26 cellular contexts compared by ENCODE assay signal in genomic region chr3:49389297-49389696, GRCh38.
"Had no signal": no experiment of that assay in that cellular context is flagged by ENCODE, and none has a peak within 500 bp of the region (broad histone marks: within the 10 kb centered on the region; RNA-seq: fewer than 3 reads in every experiment).

No MANE protein-coding gene starts in this region.

- ATAC-seq: esophagus mucosa; heart right ventricle; stimulated activated memory B cell treated with anti-CD40 and anti-IgM and Interleukin-4, amounts not matched to agents 10 μg/mL and 1 μg/mL and 100 μg/mL, for 72 hours; upper lobe of right lung had no signal

- H3K4me1 ChIP-seq: prostate gland had no signal

- H3K36me3 ChIP-seq: adrenal gland, ovary, prostate gland, sigmoid colon, thyroid gland had no signal

- H3K27me3 ChIP-seq: adrenal gland, heart right ventricle, ovary, sigmoid colon, stomach, thyroid gland, upper lobe of right lung had no signal

- H3K9me3 Mint-ChIP-seq: activated naive CD4-positive, alpha-beta T cell treated with anti-CD3 and anti-CD28 coated beads for 36 hours; activated naive CD8-positive, alpha-beta T cell treated with anti-CD3 and anti-CD28 coated beads for 36 hours; activated T-helper 1 cell treated with anti-CD3 and anti-CD28 coated beads, Interleukin-12 subunit alpha, Interleukin-12 subunit beta, Interleukin-2, Interleukin-4 antibody, amounts not matched to agents 30 ng/mL and 10 ng/mL and 1 ng/mL, durations not matched to agents 14 hours and 24 hours and 36 hours; brain; nephron; stimulated activated memory B cell treated with anti-CD40 and anti-IgM and Interleukin-4, amounts not matched to agents 10 μg/mL and 1 μg/mL and 100 μg/mL, for 72 hours had no signal

- H3K4me1 Mint-ChIP-seq: nephron had no signal

- H3K4me3 ChIP-seq: adrenal gland, heart right ventricle, ovary, prostate gland, sigmoid colon, stomach, thyroid gland, upper lobe of right lung had no signal

- H3K27ac Mint-ChIP-seq: activated naive CD4-positive, alpha-beta T cell treated with anti-CD3 and anti-CD28 coated beads for 36 hours; activated naive CD8-positive, alpha-beta T cell treated with anti-CD3 and anti-CD28 coated beads for 36 hours; activated T-helper 1 cell treated with anti-CD3 and anti-CD28 coated beads, Interleukin-12 subunit alpha, Interleukin-12 subunit beta, Interleukin-2, Interleukin-4 antibody, amounts not matched to agents 30 ng/mL and 10 ng/mL and 1 ng/mL, durations not matched to agents 14 hours and 24 hours and 36 hours; nephron; stimulated activated memory B cell treated with anti-CD40 and anti-IgM and Interleukin-4, amounts not matched to agents 10 μg/mL and 1 μg/mL and 100 μg/mL, for 72 hours had no signal

- H3K27ac ChIP-seq: adrenal gland, ovary, prostate gland, sigmoid colon, thyroid gland, upper lobe of right lung, VCaP had no signal

- H3K27me3 Mint-ChIP-seq: activated naive CD8-positive, alpha-beta T cell treated with anti-CD3 and anti-CD28 coated beads for 36 hours; brain; stimulated activated memory B cell treated with anti-CD40 and anti-IgM and Interleukin-4, amounts not matched to agents 10 μg/mL and 1 μg/mL and 100 μg/mL, for 72 hours had no signal

- DNase-seq: activated CD4-positive, alpha-beta T cell treated with anti-CD3 and anti-CD28 coated beads for 4 hours; activated CD4-positive, alpha-beta T cell treated with anti-CD3 and anti-CD28 coated beads, Interleukin-2, amount 50 U/mL, for 4 hours; activated effector memory CD4-positive, alpha-beta T cell treated with anti-CD3 and anti-CD28 coated beads, Interleukin-2, amount 50 U/mL, for 16 hours; activated naive CD4-positive, alpha-beta T cell treated with anti-CD3 and anti-CD28 coated beads for 36 hours; activated naive CD8-positive, alpha-beta T cell treated with anti-CD3 and anti-CD28 coated beads for 36 hours; activated T-cell treated with anti-CD3 and anti-CD28 coated beads for 4 hours; adrenal gland; foreskin fibroblast; heart right ventricle; sigmoid colon; small intestine; stimulated activated CD4-positive, alpha-beta T cell treated with anti-CD3 and anti-CD28 coated beads, Interleukin-1b, Interleukin-23, amount 100 ng/mL, for 48 hours; stimulated activated CD4-positive, alpha-beta T cell treated with anti-CD3 and anti-CD28 coated beads, Interleukin-4, amount 100 ng/mL, for 4 hours; stimulated activated CD8-positive, alpha-beta memory T cell treated with anti-CD3 and anti-CD28 coated beads, Interleukin-4, amount 100 ng/mL, for 48 hours; stomach; T-helper 9 cell; thyroid gland; upper lobe of right lung had no signal

- H3K4me3 Mint-ChIP-seq: activated naive CD4-positive, alpha-beta T cell treated with anti-CD3 and anti-CD28 coated beads for 36 hours; activated naive CD8-positive, alpha-beta T cell treated with anti-CD3 and anti-CD28 coated beads for 36 hours; activated T-helper 1 cell treated with anti-CD3 and anti-CD28 coated beads, Interleukin-12 subunit alpha, Interleukin-12 subunit beta, Interleukin-2, Interleukin-4 antibody, amounts not matched to agents 30 ng/mL and 10 ng/mL and 1 ng/mL, durations not matched to agents 14 hours and 24 hours and 36 hours; brain; nephron; stimulated activated memory B cell treated with anti-CD40 and anti-IgM and Interleukin-4, amounts not matched to agents 10 μg/mL and 1 μg/mL and 100 μg/mL, for 72 hours had no signal
